In genomic region chr20:31502884-31503673, GRCh38 we compare ENCODE assay signal across 8 cellular contexts. TPM values are rescaled to one million over a fixed set of nuclear protein-coding genes. Genes with fewer than 3 reads are reported as not detected.
DNase-seq lines count a peak whose midpoint lies in the region; ATAC-seq and TF ChIP-seq lines count a peak whose summit lies in the region.
"Not testable (repeated sequence)": the region's sequence is repeated elsewhere in the genome, so short reads cannot be mapped to it uniquely, and the experiment has no call there.

No MANE protein-coding gene starts in this region.

- intact Hi-C loops in ascending aorta (cut with DNase I), result loop anchor here (1.0 kb wide), 1 partner anchor 43 kb away; no protein-coding TSS in a partner anchor
- intact Hi-C loops in gastrocnemius medialis (cut with DNase I; ENCODE audit: low total_unique reads), result loop anchor here (1.0 kb wide), 1 partner anchor 43 kb away; no protein-coding TSS in a partner anchor

- not testable (repeated sequence) for H3K9me3 ChIP-seq in ascending aorta, gastrocnemius medialis

- H3K4me1 ChIP-seq in ascending aorta, gastrocnemius medialis: not testable (repeated sequence)

- ATAC-seq in GM18508 (IDR thresholded peaks at IDR 0.05; ENCODE audit: insufficient read depth, unreplicated experiment), result peak; percentile 48
- peak; percentile 96 for ATAC-seq in HG02884 (IDR thresholded peaks at IDR 0.05; ENCODE audit: unreplicated experiment)
- peak; percentile 85 to 90 for ATAC-seq in gastrocnemius medialis

- DNase-seq in 8988T, result peak; percentile 59
- peak; percentile 12 for DNase-seq in NCI-H1694 treated with DMSO at 0.1 percent for 48 hours (lab: John Stamatoyannopoulos, UW)
- peak; percentile 22 for DNase-seq in T1000 (lab: John Stamatoyannopoulos, UW)
- peak; percentile 53 to 93 for DNase-seq in ascending aorta (ENCODE audit: low spot score in 2 of 2)
- DNase-seq in hepatic stellate cell (ENCODE audit: low spot score), result peak; percentile 78
- DNase-seq in gastrocnemius medialis, result peak; percentile 50 to 63

- not testable (repeated sequence) for H3K4me3 ChIP-seq in ascending aorta, gastrocnemius medialis

- TF ChIP-seq CTCF in ascending aorta (IDR thresholded peaks at IDR 0.05), result peak; percentile 97 to 99 (median 98)
- TF ChIP-seq CTCF in gastrocnemius medialis (IDR thresholded peaks at IDR 0.05 in 4 of 5, conservative IDR thresholded peaks at IDR 0.05 in 1 of 5), result peak; percentile 81 to 93 (median 85)

- TF ChIP-seq POLR2A in gastrocnemius medialis (IDR thresholded peaks at IDR 0.05), result not testable (repeated sequence)

- in situ Hi-C loops in gastrocnemius medialis (cut with MboI; ENCODE audit: low sequenced_read_pairs in 4 of 4), result loop anchor here in 2 of 4 donors (5.0 kb wide), 1 partner anchor 41 kb away; no protein-coding TSS in a partner anchor

- H3K27me3 ChIP-seq in ascending aorta, gastrocnemius medialis: not testable (repeated sequence)

- H3K36me3 ChIP-seq in ascending aorta, gastrocnemius medialis: not testable (repeated sequence)

- not testable (repeated sequence) for H3K27ac ChIP-seq in ascending aorta, gastrocnemius medialis

RNA-seq across cellular contexts. Expression of gene HM13, which starts 11.2 kb away (rescaled TPM):
- total RNA-seq in ascending aorta (84.9 TPM), gastrocnemius medialis (10 to 100 TPM; 22.7 to 31.0 (median 26.4) TPM)

RNA-seq across cellular contexts. Expression of gene REM1, which starts 28.0 kb away (rescaled TPM):
- total RNA-seq in ascending aorta (31.0 TPM), gastrocnemius medialis (1 to 10 TPM in 3 of 4 donors, under 1 TPM in 1; 0.87 to 7.5 (median 1.2) TPM)

RNA-seq across cellular contexts. Expression of gene DEFB124, which starts 28.2 kb away (rescaled TPM):
- total RNA-seq in ascending aorta, result not detected
- not detected for total RNA-seq in gastrocnemius medialis

Comparison
In these comparisons a context has a peak if more than half of its experiments do, and no peak if none do; other contexts are left out.
1. DNase-seq: peak in every context shown above with its lines; median percentile 78 in hepatic stellate cell; 73 in ascending aorta; 59 in 8988T; 56 in gastrocnemius medialis; 22 in T1000; 12 in NCI-H1694 treated with DMSO at 0.1 percent for 48 hours.